Comparison of ENCODE assay signal across 16 cellular contexts in the genomic region with DNA sequence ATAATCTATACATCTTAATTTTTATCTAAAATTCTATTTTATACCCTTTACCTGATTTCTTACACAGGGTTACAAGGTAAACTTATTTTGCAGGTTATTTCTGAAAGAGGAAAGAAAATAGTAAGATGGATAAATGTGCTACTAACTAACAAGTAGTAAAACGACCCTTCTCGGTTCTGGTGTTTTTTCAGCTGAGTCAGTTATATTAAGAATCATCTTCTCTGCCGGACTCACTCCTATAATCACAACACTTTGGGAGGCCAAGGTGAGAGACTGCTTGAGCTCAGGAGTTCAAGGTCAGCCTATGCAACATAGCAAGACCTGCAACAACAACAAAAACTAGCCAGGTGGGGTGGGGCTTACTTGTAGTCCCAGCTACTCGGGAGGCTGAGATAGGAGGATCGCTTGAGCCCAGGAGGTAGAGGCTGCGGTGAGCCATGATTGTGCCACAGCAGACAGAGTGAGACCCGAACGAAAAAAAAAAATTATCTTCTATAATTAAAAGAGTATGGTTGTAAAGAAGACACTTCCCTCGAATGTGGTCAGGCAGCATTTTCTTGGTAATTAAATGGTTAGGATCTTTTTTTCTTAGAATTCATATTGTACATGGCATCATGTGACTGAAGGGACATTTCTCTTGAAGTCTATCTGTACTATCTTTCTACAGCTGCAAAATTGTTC. TPM values are rescaled to one million over a fixed set of nuclear protein-coding genes. Genes with fewer than 3 reads are reported as not detected.
A peak's percentile ranks its signal among the peaks of the same experiment; 100 is the strongest.
DNase-seq lines count a peak whose midpoint lies in the region; ATAC-seq and TF ChIP-seq lines count a peak whose summit lies in the region.
"Had no signal": no experiment of that assay in that cellular context is flagged by ENCODE, and none has a peak within 500 bp of the region (broad histone marks: within the 10 kb centered on the region; RNA-seq: fewer than 3 reads in every experiment).

No MANE protein-coding gene starts in this region.

- H3K4me3 ChIP-seq in SU-DHL-6 (ENCODE audit: insufficient read depth, low read length, poor library complexity, severe bottlenecking), result peak overlapping the region; percentile 8
- H3K4me3 ChIP-seq: ascending aorta, upper lobe of right lung had no signal

- ATAC-seq in foreskin keratinocyte, result no peak
- ATAC-seq: left cardiac atrium, upper lobe of right lung had no signal

- peaks cover 9% of the 10 kb centered on the region for H3K4me1 ChIP-seq in foreskin keratinocyte
- H3K4me1 ChIP-seq: ascending aorta had no signal

- no peaks in the 10 kb centered on the region for H3K9me2 ChIP-seq in SU-DHL-6 (replicated peaks; ENCODE audit: insufficient read depth, low read length)

- H3K79me2 ChIP-seq in SU-DHL-6 (ENCODE audit: insufficient read depth, low read length), result no peaks in the 10 kb centered on the region

- DNase-seq in NOMO-1 treated with DMSO at 0.1 percent for 48 hours (lab: John Stamatoyannopoulos, UW; ENCODE audit: unreplicated experiment), result peak; percentile 18
- no peak for DNase-seq in NOMO-1 treated with dmso at 0.1 percent for 144 hours (lab: John Stamatoyannopoulos, UW; ENCODE audit: unreplicated experiment)
- peak; percentile 52 for DNase-seq in KBM-7
- no peak for DNase-seq in foreskin keratinocyte
- no peak for DNase-seq in NAMALWA (ENCODE audit: low spot score)
- no peak for DNase-seq in NCI-H1105 (lab: John Stamatoyannopoulos, UW)
- DNase-seq in NCI-H1092 treated with DMSO at 0.1 percent for 48 hours (lab: John Stamatoyannopoulos, UW), result no peak
- DNase-seq: activated gamma-delta T cell treated with Interleukin-2 at 50 U/mL for 16 hours, foreskin melanocyte, left cardiac atrium, NCI-H2029 treated with DMSO at 0.1 percent for 48 hours, NCI-H524, upper lobe of right lung had no signal

- H3K27me3 ChIP-seq in SU-DHL-6 (ENCODE audit: low read length), result no peaks in the 10 kb centered on the region
- no peaks in the 10 kb centered on the region for H3K27me3 ChIP-seq in foreskin keratinocyte
- H3K27me3 ChIP-seq: ascending aorta, upper lobe of right lung had no signal

- H3K4me2 ChIP-seq in SU-DHL-6 (ENCODE audit: low read depth, low read length, poor library complexity, severe bottlenecking), result peak overlapping the region; percentile 92

- H2AFZ ChIP-seq in SU-DHL-6 (ENCODE audit: low read depth, low read length, severe bottlenecking), result no peak overlapping the region

- peak overlapping the region; percentile 45 for H3K9ac ChIP-seq in SU-DHL-6 (ENCODE audit: low read length)

- peaks cover 6% of the 10 kb centered on the region; the same call in 1 of the 2 replicates for H3K9me3 ChIP-seq in SU-DHL-6 (ENCODE audit: insufficient read depth, low read length)
- H3K9me3 ChIP-seq: upper lobe of right lung had no signal

- in situ Hi-C loops in KBM-7 (cut with MboI; ENCODE audit: low pct_unique_long_range_greater_than_20kb, low sequenced_read_pairs), result no loop called here

- H3K36me3 ChIP-seq in SU-DHL-6 (ENCODE audit: low read length), result peaks cover 15% of the 10 kb centered on the region
- H3K36me3 ChIP-seq: ascending aorta, upper lobe of right lung had no signal

- peaks cover 18% of the 10 kb centered on the region for H3F3A ChIP-seq in SU-DHL-6 (ENCODE audit: insufficient read depth)

- no peaks in the 10 kb centered on the region for H4K20me1 ChIP-seq in SU-DHL-6 (ENCODE audit: low read depth, low read length)

- no peak for TF ChIP-seq CTCF in SU-DHL-6 (IDR thresholded peaks at IDR 0.05; ENCODE audit: insufficient read depth, low read length, poor library complexity, severe bottlenecking)
- TF ChIP-seq CTCF in foreskin keratinocyte (conservative IDR thresholded peaks at IDR 0.05), result no peak

- H3K27ac ChIP-seq in SU-DHL-6 (ENCODE audit: low read depth, low read length) (peak overlapping the region; percentile 96), foreskin keratinocyte (peak overlapping the region; percentile 25)
- H3K27ac ChIP-seq: ascending aorta, C4-2B, upper lobe of right lung had no signal

RNA-seq across cellular contexts. Expression of a gene that starts 27.9 kb away (rescaled TPM):
- 3.2 and 4.1 TPM in 2 replicates for total RNA-seq in foreskin keratinocyte
- 1.6 and 2.1 TPM in 2 replicates for polyA plus RNA-seq in foreskin keratinocyte

Comparison
In these comparisons a context has a peak if more than half of its experiments do, and no peak if none do; other contexts are left out.
1. DNase-seq: peak in NOMO-1 treated with DMSO at 0.1 percent for 48 hours (single experiment) and KBM-7 (single experiment); none in NOMO-1 treated with dmso at 0.1 percent for 144 hours (single experiment), foreskin keratinocyte (0 of 2), NAMALWA (single experiment), NCI-H1105 (single experiment) and NCI-H1092 treated with DMSO at 0.1 percent for 48 hours (single experiment).